In the genomic region with DNA sequence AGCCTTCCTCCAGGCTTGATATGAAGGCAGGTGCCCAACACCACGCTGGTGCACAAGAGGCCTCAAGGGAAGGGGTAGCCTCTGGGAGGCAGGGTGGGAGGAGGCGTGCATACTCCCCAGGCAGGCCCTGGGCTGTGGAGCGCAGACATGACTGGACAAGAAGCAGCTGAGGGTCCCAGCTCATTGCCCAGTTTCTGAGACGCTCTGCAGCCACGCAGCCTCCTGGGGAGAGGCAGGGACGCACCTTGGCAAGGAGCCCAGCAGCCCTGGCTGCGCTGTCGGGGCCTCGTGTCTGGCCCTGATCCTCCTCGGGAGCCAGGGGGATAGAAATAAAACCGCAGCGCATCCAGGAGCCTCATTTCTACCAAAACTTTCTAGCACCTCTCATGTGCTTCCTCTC, we compare ENCODE assay signal across 15 cellular contexts. TPM values are rescaled to one million over a fixed set of nuclear protein-coding genes. Genes with fewer than 3 reads are reported as not detected.
A peak's percentile ranks its signal among the peaks of the same experiment; 100 is the strongest.
DNase-seq lines count a peak whose midpoint lies in the region; ATAC-seq and TF ChIP-seq lines count a peak whose summit lies in the region.
"Had no signal": no experiment of that assay in that cellular context is flagged by ENCODE, and none has a peak within 500 bp of the region (broad histone marks: within the 10 kb centered on the region; RNA-seq: fewer than 3 reads in every experiment).

No MANE protein-coding gene starts in this region.

- H4K8ac ChIP-seq in IMR-90 (ENCODE audit: low read depth in 2 of 2, low read length in 2 of 2), result no peak overlapping the region

- H3K27ac ChIP-seq in BLaER1, result peak overlapping the region; percentile 47
- H3K27ac ChIP-seq in IMR-90 (ENCODE audit: insufficient read depth, low read length), result no peak overlapping the region
- no peak overlapping the region for H3K27ac ChIP-seq in OCI-LY7 (ENCODE audit: low read depth, low read length, poor library complexity, severe bottlenecking)
- H3K27ac ChIP-seq: epithelial cell of prostate, SK-N-MC had no signal

- H2AFZ ChIP-seq in IMR-90 (replicated peaks; ENCODE audit: low read length, poor library complexity), result peak overlapping the region; percentile 43
- H2AFZ ChIP-seq in OCI-LY7 (ENCODE audit: low read length), result no peak overlapping the region

- no peak for TF ChIP-seq POLR2A in IMR-90 (IDR thresholded peaks at IDR 0.05; ENCODE audit: low read depth, low read length)

- no peak overlapping the region for H2BK20ac ChIP-seq in IMR-90 (ENCODE audit: low read depth, low read length)

- no peak overlapping the region for H2BK15ac ChIP-seq in IMR-90 (ENCODE audit: low read depth, low read length)

- H3K56ac ChIP-seq in IMR-90 (ENCODE audit: extremely low read depth, insufficient read depth, low read length), result no peak overlapping the region

- in situ Hi-C loops in IMR-90 (cut with MboI; ENCODE audit: low sequenced_read_pairs), result no loop called here

- H3K79me1 ChIP-seq in IMR-90 (ENCODE audit: low read depth in 1 of 2, low read length in 2 of 2), result no peaks in the 10 kb centered on the region

- no peak overlapping the region for H3K9ac ChIP-seq in BLaER1
- no peak overlapping the region for H3K9ac ChIP-seq in IMR-90 (ENCODE audit: low read depth, low read length)

- H3K27me3 ChIP-seq in BLaER1, result no peaks in the 10 kb centered on the region
- peaks cover 49% of the 10 kb centered on the region for H3K27me3 ChIP-seq in IMR-90 (ENCODE audit: control insufficient read depth, insufficient read depth, low read length)

- no peaks in the 10 kb centered on the region for H3K79me2 ChIP-seq in OCI-LY7 (ENCODE audit: insufficient read depth, low read depth, low read length)

- H3K4me1 ChIP-seq in BLaER1 (peaks cover 97% of the 10 kb centered on the region), IMR-90 (ENCODE audit: control insufficient read depth, insufficient read depth, low read length) (no peaks in the 10 kb centered on the region), OCI-LY7 (ENCODE audit: insufficient read depth, low read length, poor library complexity, severe bottlenecking) (peaks cover 46% of the 10 kb centered on the region)

- H3K4ac ChIP-seq in IMR-90 (ENCODE audit: low read depth, low read length), result no peak overlapping the region

- H3K23ac ChIP-seq in IMR-90 (ENCODE audit: low read depth, low read length), result no peak overlapping the region

- H3K4me3 ChIP-seq in BLaER1 (0 out of 2 replicates have a peak overlapping the region, but pooled peaks have one; percentile 0), IMR-90 (ENCODE audit: insufficient read depth, low read depth, low read length) (no peak overlapping the region), OCI-LY7 (ENCODE audit: low read depth, low read length, poor library complexity, severe bottlenecking) (no peak overlapping the region)
- H3K4me3 ChIP-seq: SK-N-MC had no signal

- no peak for ATAC-seq in IMR-90 (ENCODE audit: low read depth)
- ATAC-seq in HG03159 (IDR thresholded peaks at IDR 0.05; ENCODE audit: unreplicated experiment), result no peak
- ATAC-seq in sciatic nerve, result no peak
- ATAC-seq: activated CD8-positive, alpha-beta T cell treated with anti-CD3 and anti-CD28 coated beads for 36 hours; stimulated activated memory B cell treated with anti-CD40 and anti-IgM and Interleukin-4, amounts not matched to agents 10 μg/mL and 1 μg/mL and 100 μg/mL, for 72 hours had no signal

- intact Hi-C loops in IMR-90 (cut with micrococcal nuclease), result no loop called here
- intact Hi-C loops in OCI-LY7 (cut with micrococcal nuclease; ENCODE audit: unreplicated experiment), result no loop called here
- intact Hi-C loops in sciatic nerve (cut with DNase I), result loop anchor here (10.0 kb wide), 2 partner anchors 159 to 339 kb away; partner anchors contain the start of genes NDUFA6 and TCF20

- no peak overlapping the region for H2AK5ac ChIP-seq in IMR-90 (ENCODE audit: low read depth, low read length)

- 7% methylated on average over 5 of the region's 12 CpGs; no CpG with 5 or more reads in 1 of the 2 experiments for WGBS in IMR-90 (ENCODE audit: extremely low coverage in 2 of 2, insufficient read length in 1 of 2), 2 experiments

- H2AK9ac ChIP-seq in IMR-90 (replicated peaks; ENCODE audit: low read depth, low read length, poor library complexity), result no peak overlapping the region

- no peaks in the 10 kb centered on the region for H3K9me1 ChIP-seq in IMR-90 (ENCODE audit: insufficient read depth, low read length)

- CTCF ChIA-PET in IMR-90 (lab: Yijun Ruan, JAX) (interaction anchor here (1.5 kb wide), 1 partner anchor 10 kb away, joined by 4 read pairs; no protein-coding TSS in a partner anchor), OCI-LY7 (lab: Charles Lee; ENCODE audit: unreplicated experiment) (interaction anchor here (0.7 kb wide), 1 partner anchor 350 kb away, joined by 3 read pairs; no protein-coding TSS in a partner anchor)

- no peak overlapping the region for H2BK5ac ChIP-seq in IMR-90 (ENCODE audit: low read depth, low read length, poor library complexity, severe bottlenecking)

- TF ChIP-seq CTCF in IMR-90 (conservative IDR thresholded peaks at IDR 0.05; ENCODE audit: low read depth, low read length), result no peak
- no peak for TF ChIP-seq CTCF in OCI-LY7 (conservative IDR thresholded peaks at IDR 0.05; ENCODE audit: low read length)

- no peak overlapping the region for H3K14ac ChIP-seq in IMR-90 (replicated peaks; ENCODE audit: low read depth, low read length)

- BruUV-seq in IMR-90 (replicated peaks; lab: Mats Ljungman, UMichigan), result no TSS peak
- no TSS peak for BruUV-seq in OCI-LY7 (replicated peaks; lab: Mats Ljungman, UMichigan)

- no peaks in the 10 kb centered on the region for H3K36me3 ChIP-seq in BLaER1
- H3K36me3 ChIP-seq in IMR-90 (ENCODE audit: control insufficient read depth, insufficient read depth, low read length), result no peaks in the 10 kb centered on the region
- no peaks in the 10 kb centered on the region for H3K36me3 ChIP-seq in OCI-LY7 (ENCODE audit: insufficient read depth, low read length)

- no peak overlapping the region for H4K5ac ChIP-seq in IMR-90 (ENCODE audit: low read depth, low read length)

- POLR2A ChIA-PET in IMR-90 (lab: Charles Lee; ENCODE audit: unreplicated experiment), result no interaction called here
- POLR2A ChIA-PET in OCI-LY7 (lab: Charles Lee), result no interaction called here

- H4K91ac ChIP-seq in IMR-90 (ENCODE audit: insufficient read depth, low read depth, low read length), result no peak overlapping the region

- H2BK120ac ChIP-seq in IMR-90 (ENCODE audit: low read depth, low read length), result no peak overlapping the region

- DNase-seq in IMR-90 (no peak), OCI-LY7 (ENCODE audit: low spot score) (no peak), kidney tubule cell (ENCODE audit: low spot score) (peak; percentile 22), AG08396 (ENCODE audit: low spot score) (no peak), sciatic nerve (ENCODE audit: low spot score) (no peak)
- DNase-seq: activated CD8-positive, alpha-beta T cell treated with anti-CD3 and anti-CD28 coated beads for 36 hours; amniotic stem cell; KG1; mesendoderm; NCI-H1930 had no signal

- H3K4me2 ChIP-seq in BLaER1 (peak overlapping the region; percentile 97), IMR-90 (ENCODE audit: low read depth, low read length) (no peak overlapping the region), OCI-LY7 (ENCODE audit: low read length) (peak overlapping the region; percentile 30)

- dilution Hi-C loops in IMR-90 (cut with HindIII; ENCODE audit: low sequenced_read_pairs, unreplicated experiment), result no loop called here

- TF ChIP-seq RAD21 in IMR-90 (IDR thresholded peaks at IDR 0.05; ENCODE audit: low read length), result no peak

- no peaks in the 10 kb centered on the region for H3K9me2 ChIP-seq in OCI-LY7 (ENCODE audit: insufficient read depth, low read length)

- H3K18ac ChIP-seq in IMR-90 (ENCODE audit: low read depth, low read length), result no peak overlapping the region

- H4K20me1 ChIP-seq in BLaER1 (0 out of 2 replicates have a peak, but pooled peaks cover 5% of the 10 kb centered on the region), IMR-90 (ENCODE audit: insufficient read depth, low read length) (no peaks in the 10 kb centered on the region), OCI-LY7 (ENCODE audit: insufficient read depth, low read length) (no peaks in the 10 kb centered on the region)

- H3K9me3 ChIP-seq in BLaER1, result no peaks in the 10 kb centered on the region
- no peaks in the 10 kb centered on the region for H3K9me3 ChIP-seq in IMR-90 (ENCODE audit: control insufficient read depth, insufficient read depth, low read length)
- no peaks in the 10 kb centered on the region for H3K9me3 ChIP-seq in OCI-LY7 (ENCODE audit: low read length)

TF ChIP-seq in IMR-90, 13 proteins besides CTCF, POLR2A, EP300 and RAD21:
- TF ChIP-seq NFE2L2 (IDR thresholded peaks at IDR 0.05; ENCODE audit: low read depth, low read length) (no peak), CEBPB (IDR thresholded peaks at IDR 0.05; ENCODE audit: low read depth, low read length) (no peak), ELK1 (IDR thresholded peaks at IDR 0.05; ENCODE audit: borderline replicate concordance, low read depth, low read length) (no peak), MAFK (IDR thresholded peaks at IDR 0.05; ENCODE audit: low read depth, low read length) (no peak), RFX5 (IDR thresholded peaks at IDR 0.05; ENCODE audit: low read depth, low read length) (no peak), BHLHE40 (IDR thresholded peaks at IDR 0.05; ENCODE audit: low read depth, low read length) (no peak)

RNA-seq across cellular contexts. Expression of gene NFAM1, which starts 2.1 kb away (rescaled TPM):
- not detected in 2 replicates for total RNA-seq in IMR-90 (2012; rRNA removed)
- not detected in 2 replicates for polyA plus RNA-seq in IMR-90 (2012; rRNA removed)
- not detected in 2 replicates for polyA plus RNA-seq in IMR-90 (2012; cell fraction: cytosol; rRNA removed)
- not detected in 2 replicates for polyA plus RNA-seq in IMR-90 (2012; cell fraction: nucleus; rRNA removed; ENCODE audit: low replicate concordance)
- total RNA-seq in OCI-LY7 (2014; rRNA removed; shearing (Covaris generic)), result 0.03 and 0.16 TPM in 2 replicates
- 0.88 and 1.1 TPM in 2 replicates for total RNA-seq in OCI-LY7 (2022)
- 6.6 TPM for total RNA-seq in sciatic nerve
